ENCODE assay signal across 16 cellular contexts in genomic region chr5:55429707-55430253, GRCh38.
DNase-seq lines count a peak whose midpoint lies in the region; ATAC-seq and TF ChIP-seq lines count a peak whose summit lies in the region.
"Had no signal": no experiment of that assay in that cellular context is flagged by ENCODE, and none has a peak within 500 bp of the region (broad histone marks: within the 10 kb centered on the region; RNA-seq: fewer than 3 reads in every experiment).

No MANE protein-coding gene starts in this region.

- H3K36me3 ChIP-seq in liver (ENCODE audit: control insufficient read depth in 4 of 4, insufficient read depth in 3 of 4, low read depth in 1 of 4, low read length in 3 of 4) = peaks cover 0 to 23% (median 3%) of the 10 kb centered on the region in 4 donors

- no peak for TF ChIP-seq RAD21 in liver (IDR thresholded peaks at IDR 0.05)

- peak; percentile 36 for DNase-seq in left cardiac atrium
- DNase-seq in cardiac septum (ENCODE audit: low spot score) = no peak
- DNase-seq in activated effector memory CD4-positive, alpha-beta T cell treated with Interleukin-2 at 50 U/mL for 16 hours = no peak
- no peak for DNase-seq in UCSD-AML1 (lab: John Stamatoyannopoulos, UW; ENCODE audit: unreplicated experiment)
- no peak for DNase-seq in NOMO-1 treated with DMSO at 0.1 percent for 48 hours (lab: John Stamatoyannopoulos, UW; ENCODE audit: unreplicated experiment)
- DNase-seq: activated CD4-positive, alpha-beta memory T cell treated with anti-CD3 and anti-CD28 coated beads, Interleukin-2, amount 10 ng/mL, durations not matched to agents 7 days and 5 days; activated gamma-delta T cell treated with Interleukin-2 at 50 U/mL for 16 hours; DMS79; effector CD4-positive, alpha-beta T cell; foreskin keratinocyte; NCI-H2107; occipital lobe had no signal

- peak; percentile 10 to 18 for ATAC-seq in left cardiac atrium
- no peak for ATAC-seq in HG02981 (IDR thresholded peaks at IDR 0.05; ENCODE audit: unreplicated experiment)
- ATAC-seq: foreskin keratinocyte had no signal

- peaks cover 3 to 10% (median 8%) of the 10 kb centered on the region in 4 donors for H3K4me1 ChIP-seq in liver (ENCODE audit: control insufficient read depth in 4 of 4, insufficient read depth in 4 of 4, low read length in 3 of 4)
- H3K4me1 ChIP-seq: foreskin keratinocyte had no signal

- H3K27me3 ChIP-seq in liver (ENCODE audit: control insufficient read depth in 4 of 4, insufficient read depth in 4 of 4, low read length in 3 of 4) = no peaks in the 10 kb centered on the region
- H3K27me3 ChIP-seq: foreskin keratinocyte, thyroid gland had no signal

- WGBS in liver = 86% methylated on average over 9 of the region's 9 CpGs

- H3K9me3 ChIP-seq in liver (ENCODE audit: control insufficient read depth in 4 of 4, low read length in 3 of 4) = no peaks in the 10 kb centered on the region
- H3K9me3 ChIP-seq: thyroid gland had no signal

- peak overlapping the region; percentile 55 for H3K27ac ChIP-seq in VCaP
- peak overlapping the region in 1 of 2 donors; percentile 14 for H3K27ac ChIP-seq in liver (ENCODE audit: low read depth in 1 of 2, low read length in 2 of 2)
- H3K27ac ChIP-seq: foreskin keratinocyte, thyroid gland had no signal

- no peak overlapping the region for H3K4me3 ChIP-seq in liver (ENCODE audit: low read depth in 1 of 3, low read length in 3 of 3)
- H3K4me3 ChIP-seq: thyroid gland had no signal

- intact Hi-C loops in left cardiac atrium (cut with DNase I) (loop anchor here in 1 of 2 donors (5.0 to 10.0 kb wide), 2 partner anchors 103 to 205 kb away; partner anchors contain the start of gene PLPP1), cardiac septum (cut with DNase I) (no loop called here)

- no peak overlapping the region for H3K9ac ChIP-seq in liver (ENCODE audit: low read depth in 1 of 2, low read length in 2 of 2)

- TF ChIP-seq CTCF in VCaP (conservative IDR thresholded peaks at IDR 0.05) (no peak), liver (IDR thresholded peaks at IDR 0.05; ENCODE audit: low read depth, low read length, missing input control) (no peak)

TF ChIP-seq in liver, 16 proteins besides CTCF, POLR2A, EP300 and RAD21:
- TF ChIP-seq HNF4A (conservative IDR thresholded peaks at IDR 0.05) = peak; percentile 48 to 66
- TF ChIP-seq FOXA2 (IDR thresholded peaks at IDR 0.05) = peak; percentile 65
- TF ChIP-seq FOXA1 (IDR thresholded peaks at IDR 0.05) = peak; percentile 40
- TF ChIP-seq RXRA (IDR thresholded peaks at IDR 0.05) = peak in 1 of 2 donors; percentile 35
- TF ChIP-seq YY1 (IDR thresholded peaks at IDR 0.05) = no peak
